ENCODE assay signal across 1 cellular context in genomic region chr5:135296900-135297816, GRCh38.
TF ChIP-seq lines count a peak whose summit lies in the region.

No MANE protein-coding gene starts in this region.

TF ChIP-seq in IMR-90, 13 proteins besides CTCF, POLR2A, EP300 and RAD21 (continued from another document):
- TF ChIP-seq ELK1 (IDR thresholded peaks at IDR 0.05; ENCODE audit: borderline replicate concordance, low read depth, low read length) = no peak
- TF ChIP-seq RCOR1 (IDR thresholded peaks at IDR 0.05; ENCODE audit: insufficient replicate concordance, low read length) = no peak
